Comparison of ENCODE assay signal across 29 cellular contexts in the genomic region with DNA sequence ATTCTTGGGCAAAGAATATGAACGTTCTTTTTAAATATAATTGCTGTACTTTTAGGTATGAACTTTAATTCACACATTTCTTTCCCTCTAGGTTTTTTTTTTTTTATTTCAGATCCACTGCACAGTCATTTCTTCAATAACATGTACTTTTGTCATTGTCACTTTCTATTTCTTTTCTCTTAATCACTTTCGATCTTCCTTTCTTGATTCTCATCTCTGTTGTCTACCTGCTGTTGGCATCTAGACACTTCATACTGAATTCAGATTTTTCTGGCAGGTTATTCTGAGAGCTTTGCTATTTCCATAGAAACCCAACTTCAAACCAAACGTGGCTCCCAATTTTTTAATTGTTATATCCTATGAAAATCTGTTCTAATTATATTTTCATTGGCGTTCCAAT.
"Had no signal": no experiment of that assay in that cellular context is flagged by ENCODE, and none has a peak within 500 bp of the region (broad histone marks: within the 10 kb centered on the region; RNA-seq: fewer than 3 reads in every experiment).

No MANE protein-coding gene starts in this region.

- H3K4me2 ChIP-seq: neural progenitor cell had no signal

- FAIRE-seq: small intestine had no signal

- H3K36me3 ChIP-seq: neural progenitor cell, ovary, right lobe of liver, sigmoid colon, suprapubic skin, tibial artery, transverse colon, upper lobe of right lung, uterus had no signal

- H3K27me3 ChIP-seq: neural progenitor cell, ovary, right lobe of liver, sigmoid colon, suprapubic skin, testis, tibial artery, transverse colon, upper lobe of right lung, uterus had no signal

- ATAC-seq: natural killer cell; psoas muscle; right cardiac atrium; right lobe of liver; stimulated activated effector memory CD8-positive, alpha-beta T cell treated with anti-CD3 and anti-CD28 coated beads, Interleukin-12 subunit alpha, Interleukin-12 subunit beta, amount 100 ng/mL, for 72 hours; stimulated activated naive CD8-positive, alpha-beta T cell treated with anti-CD3 and anti-CD28 coated beads, Interleukin-15, amount 100 ng/mL, for 72 hours; stimulated activated naive CD8-positive, alpha-beta T cell treated with anti-CD3 and anti-CD28 coated beads, Interleukin-15, Interleukin-2, amounts not matched to agents 100 U/mL and 50 U/mL, for 24 hours; upper lobe of right lung had no signal

- H3K27ac ChIP-seq: neural progenitor cell, ovary, parathyroid adenoma, psoas muscle, right lobe of liver, sigmoid colon, suprapubic skin, testis, tibial artery, transverse colon, upper lobe of right lung had no signal

- H3K4me1 ChIP-seq: parathyroid adenoma, psoas muscle, right lobe of liver, testis, upper lobe of right lung, uterus had no signal

- DNase-seq: natural killer cell; occipital lobe; ovary; posterior cingulate gyrus; psoas muscle; right cardiac atrium; right lobe of liver; sigmoid colon; small intestine; stimulated activated CD4-positive, alpha-beta T cell treated with anti-CD3 and anti-CD28 coated beads, Interleukin-15, amount 100 ng/mL, for 24 hours; stimulated activated CD4-positive, alpha-beta T cell treated with anti-CD3 and anti-CD28 coated beads, Interleukin-2, amount 100 ng/mL, for 24 hours; stimulated activated CD4-positive, alpha-beta T cell treated with anti-CD3 and anti-CD28 coated beads, Interleukin-2, amount 100 ng/mL, for 48 hours; stimulated activated CD4-positive, alpha-beta T cell treated with anti-CD3 and anti-CD28 coated beads, Interleukin-4, amount 100 ng/mL, for 24 hours; stimulated activated naive CD4-positive, alpha-beta T cell; stimulated activated naive CD8-positive, alpha-beta T cell treated with anti-CD3 and anti-CD28 coated beads, Interleukin-15, amount 100 ng/mL, for 72 hours; stimulated activated naive CD8-positive, alpha-beta T cell treated with anti-CD3 and anti-CD28 coated beads, Interleukin-15, Interleukin-2, amounts not matched to agents 100 U/mL and 50 U/mL, for 24 hours; substantia nigra; testis; tibial artery; transverse colon; upper lobe of right lung; uterus had no signal

- H3K27ac Mint-ChIP-seq: natural killer cell; nephron; neural progenitor cell; progenitor cell of endocrine pancreas; stimulated activated effector memory CD8-positive, alpha-beta T cell treated with anti-CD3 and anti-CD28 coated beads, Interleukin-12 subunit alpha, Interleukin-12 subunit beta, amount 100 ng/mL, for 72 hours; type B pancreatic cell had no signal

- H3K27me3 Mint-ChIP-seq: type B pancreatic cell had no signal

- H3K9me3 ChIP-seq: ovary, right lobe of liver, sigmoid colon, suprapubic skin, testis, tibial artery, transverse colon, upper lobe of right lung, uterus had no signal

- H3K4me3 ChIP-seq: neural progenitor cell, ovary, psoas muscle, right lobe of liver, sigmoid colon, suprapubic skin, testis, tibial artery, transverse colon, upper lobe of right lung, uterus had no signal

- H3K4me3 Mint-ChIP-seq: natural killer cell; nephron; neural progenitor cell; stimulated activated effector memory CD8-positive, alpha-beta T cell treated with anti-CD3 and anti-CD28 coated beads, Interleukin-12 subunit alpha, Interleukin-12 subunit beta, amount 100 ng/mL, for 72 hours; stimulated activated naive CD8-positive, alpha-beta T cell treated with anti-CD3 and anti-CD28 coated beads, Interleukin-15, amount 100 ng/mL, for 72 hours; type B pancreatic cell had no signal

- H3K36me3 Mint-ChIP-seq: natural killer cell; neural progenitor cell; stimulated activated effector memory CD8-positive, alpha-beta T cell treated with anti-CD3 and anti-CD28 coated beads, Interleukin-12 subunit alpha, Interleukin-12 subunit beta, amount 100 ng/mL, for 72 hours; type B pancreatic cell had no signal
